11 cellular contexts compared by ENCODE assay signal in the genomic region with DNA sequence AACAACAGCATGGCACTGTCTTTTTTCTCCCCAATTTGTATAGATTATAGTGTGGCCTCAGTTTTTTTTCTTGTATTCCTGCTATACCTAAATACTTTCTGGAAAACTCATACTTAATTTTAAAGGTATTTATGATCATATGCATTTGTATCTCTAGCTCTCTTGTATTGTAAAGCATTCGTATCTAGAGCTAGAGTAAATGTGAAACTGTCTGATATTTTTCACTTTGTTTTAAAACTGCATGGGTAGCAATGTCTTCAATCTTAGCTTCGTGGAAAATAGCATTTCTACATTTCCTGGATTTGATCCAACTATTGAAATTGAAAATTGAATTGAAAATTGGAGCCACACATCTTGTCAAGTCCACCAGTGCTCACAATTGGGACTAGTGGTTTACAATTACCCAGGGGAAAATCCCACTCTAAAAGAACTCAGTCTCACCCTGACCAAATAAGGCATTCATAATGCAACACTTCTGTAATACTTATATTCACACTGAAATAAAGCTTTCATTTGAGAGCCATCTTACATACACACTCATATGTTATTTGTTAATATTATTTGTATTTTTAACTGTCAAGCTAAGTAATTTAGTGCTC. TPM values are rescaled to one million over a fixed set of nuclear protein-coding genes. Genes with fewer than 3 reads are reported as not detected.
DNase-seq lines count a peak whose midpoint lies in the region; ATAC-seq and TF ChIP-seq lines count a peak whose summit lies in the region.
"Had no signal": no experiment of that assay in that cellular context is flagged by ENCODE, and none has a peak within 500 bp of the region (broad histone marks: within the 10 kb centered on the region; RNA-seq: fewer than 3 reads in every experiment).

No MANE protein-coding gene starts in this region.

- TF ChIP-seq CTCF in KMS-11 (conservative IDR thresholded peaks at IDR 0.05; ENCODE audit: low read depth, low read length) (no peak), natural killer cell (IDR thresholded peaks at IDR 0.05) (no peak)

- H3K4ac ChIP-seq in neuronal stem cell (ENCODE audit: low read length) = no peak overlapping the region

- peak; percentile 66 for ATAC-seq in GM18907 (IDR thresholded peaks at IDR 0.05; ENCODE audit: unreplicated experiment)
- ATAC-seq in GM21786 (IDR thresholded peaks at IDR 0.05; ENCODE audit: unreplicated experiment) = peak; percentile 70
- peak; percentile 67 to 85 (median 82) for ATAC-seq in natural killer cell

- H3K27me3 Mint-ChIP-seq in natural killer cell (ENCODE audit: low read depth in 2 of 2) = no peaks in the 10 kb centered on the region

- no peak overlapping the region for H3K4me3 Mint-ChIP-seq in natural killer cell
- H3K4me3 Mint-ChIP-seq: HFFc6 had no signal

- H2AK5ac ChIP-seq in neuronal stem cell (ENCODE audit: low read depth, low read length) = no peak overlapping the region

- no peak overlapping the region for H3K27ac ChIP-seq in KMS-11
- no peak overlapping the region for H3K27ac ChIP-seq in neuronal stem cell (replicated peaks; ENCODE audit: low read length)

- no peak overlapping the region for H3K23ac ChIP-seq in neuronal stem cell (ENCODE audit: low read depth, low read length, poor library complexity)

- H3K4me2 ChIP-seq in KMS-11 = peak overlapping the region; percentile 33
- no peak overlapping the region for H3K4me2 ChIP-seq in neuronal stem cell (ENCODE audit: insufficient read depth, low read length, poor library complexity, severe bottlenecking)

- H3K36me3 ChIP-seq in KMS-11 (ENCODE audit: insufficient read depth) (no peaks in the 10 kb centered on the region), neuronal stem cell (replicated peaks in 1 of 2; ENCODE audit: control insufficient read depth in 2 of 2, insufficient read depth in 2 of 2, low read length in 2 of 2) (no peaks in the 10 kb centered on the region)

- no peaks in the 10 kb centered on the region for H4K20me1 ChIP-seq in KMS-11 (ENCODE audit: insufficient read depth)

- H3K79me2 ChIP-seq in KMS-11 (ENCODE audit: insufficient read depth, low read depth) = no peaks in the 10 kb centered on the region

- no peaks in the 10 kb centered on the region for H3K79me1 ChIP-seq in neuronal stem cell (ENCODE audit: low read depth, low read length)

- no peaks in the 10 kb centered on the region for H3K36me3 Mint-ChIP-seq in natural killer cell

- H2AFZ ChIP-seq in KMS-11 (ENCODE audit: low read depth) (no peak overlapping the region), neuronal stem cell (ENCODE audit: low read length) (no peak overlapping the region)

- peak overlapping the region; percentile 5 to 63 for H3K27ac Mint-ChIP-seq in natural killer cell
- H3K27ac Mint-ChIP-seq: HFFc6 had no signal

- no peak overlapping the region for H3K18ac ChIP-seq in neuronal stem cell (ENCODE audit: low read length)

- no peak overlapping the region for H2BK5ac ChIP-seq in neuronal stem cell (ENCODE audit: low read length)

- no peak overlapping the region for H4K91ac ChIP-seq in neuronal stem cell (ENCODE audit: low read depth, low read length, poor library complexity)

- intact Hi-C loops in natural killer cell (cut with micrococcal nuclease) = no loop called here

- no peak overlapping the region for H4K8ac ChIP-seq in neuronal stem cell (ENCODE audit: low read depth, low read length)

- H2BK12ac ChIP-seq in neuronal stem cell (ENCODE audit: low read length) = no peak overlapping the region

- H3K14ac ChIP-seq in neuronal stem cell (ENCODE audit: low read length) = no peak overlapping the region

- no peak overlapping the region for H3K4me3 ChIP-seq in KMS-11 (IDR thresholded peaks at IDR 0.05; ENCODE audit: insufficient read depth, low read depth, low read length)
- H3K4me3 ChIP-seq in neuronal stem cell (ENCODE audit: low read length in 2 of 2) = no peak overlapping the region

- peaks cover 7 to 19% of the 10 kb centered on the region in 2 donors for H3K4me1 Mint-ChIP-seq in natural killer cell

- DNase-seq in natural killer cell (no peak), germinal center (ENCODE audit: low spot score) (no peak), neuronal stem cell (ENCODE audit: low spot score) (no peak), DMS 273 treated with DMSO at 0.1 percent for 48 hours (lab: John Stamatoyannopoulos, UW) (no peak)
- DNase-seq: activated CD8-positive, alpha-beta memory T cell treated with anti-CD3 and anti-CD28 coated beads for 24 hours; EL; HFFc6; NCI-H1048 had no signal

- no peaks in the 10 kb centered on the region for H3K9me3 Mint-ChIP-seq in natural killer cell
- H3K9me3 Mint-ChIP-seq: HFFc6 had no signal

- no CpG with 5 or more reads among the region's 2 CpGs for WGBS in neuronal stem cell (ENCODE audit: extremely low coverage in 2 of 2, insufficient read length in 2 of 2, insufficient replicate concordance in 1 of 2), 2 donors

- H2BK15ac ChIP-seq in neuronal stem cell (ENCODE audit: low read length) = no peak overlapping the region

- no peaks in the 10 kb centered on the region for H3K9me3 ChIP-seq in neuronal stem cell (replicated peaks in 1 of 2; ENCODE audit: control insufficient read depth in 2 of 2, insufficient read depth in 1 of 2, low read depth in 1 of 2, low read length in 2 of 2)

- H3K27me3 ChIP-seq in KMS-11 (ENCODE audit: insufficient read depth, low read depth) (no peaks in the 10 kb centered on the region), neuronal stem cell (ENCODE audit: control insufficient read depth in 3 of 3, insufficient read depth in 3 of 3, low read depth in 1 of 3, low read length in 3 of 3) (no peaks in the 10 kb centered on the region)

- H3K4me1 ChIP-seq in KMS-11 (ENCODE audit: low read depth, poor library complexity, severe bottlenecking) (peaks cover 33% of the 10 kb centered on the region), neuronal stem cell (ENCODE audit: control insufficient read depth in 2 of 2, insufficient read depth in 1 of 2, low read depth in 1 of 2, low read length in 2 of 2) (peaks cover 0 to 1% of the 10 kb centered on the region in 2 donors)

- H2BK120ac ChIP-seq in neuronal stem cell (ENCODE audit: low read depth, low read length) = no peak overlapping the region

- no peak overlapping the region for H3K9ac ChIP-seq in KMS-11
- H3K9ac ChIP-seq in neuronal stem cell (ENCODE audit: low read depth, low read length, poor library complexity) = no peak overlapping the region

RNA-seq across cellular contexts. Expression of a gene that starts 51.3 kb away (rescaled TPM):
- total RNA-seq in natural killer cell = 1,000 to 10,000 TPM; 1,044 to 1,768 (median 1,056) TPM
- polyA plus RNA-seq in neuronal stem cell (2013, experiment 1 of 2) = 12.9 TPM
- 13.2 TPM for polyA plus RNA-seq in neuronal stem cell (2013, experiment 2 of 2)
